In genomic region chr12:57998251-57998650, GRCh38 we compare ENCODE assay signal across 17 cellular contexts. TPM values are rescaled to one million over a fixed set of nuclear protein-coding genes. Genes with fewer than 3 reads are reported as not detected.
DNase-seq lines count a peak whose midpoint lies in the region; ATAC-seq and TF ChIP-seq lines count a peak whose summit lies in the region.
"Had no signal": no experiment of that assay in that cellular context is flagged by ENCODE, and none has a peak within 500 bp of the region (broad histone marks: within the 10 kb centered on the region; RNA-seq: fewer than 3 reads in every experiment).

No MANE protein-coding gene starts in this region.

- H3K4me1 ChIP-seq in BLaER1 = no peaks in the 10 kb centered on the region
- no peaks in the 10 kb centered on the region for H3K4me1 ChIP-seq in neuronal stem cell (ENCODE audit: control insufficient read depth in 2 of 2, insufficient read depth in 1 of 2, low read depth in 1 of 2, low read length in 2 of 2)
- no peaks in the 10 kb centered on the region for H3K4me1 ChIP-seq in gastrocnemius medialis
- H3K4me1 ChIP-seq: A549 had no signal

- H3K4me2 ChIP-seq in BLaER1 (no peak overlapping the region), neuronal stem cell (ENCODE audit: insufficient read depth, low read length, poor library complexity, severe bottlenecking) (no peak overlapping the region)
- H3K4me2 ChIP-seq: A549 had no signal

- no peaks in the 10 kb centered on the region for H3K4me1 Mint-ChIP-seq in natural killer cell treated with Interleukin-12 subunit alpha and Interleukin-12 subunit beta and Interleukin-15 and Interleukin-18, amount 100 ng/mL, for 72 hours (ENCODE audit: low read depth in 2 of 2)
- H3K4me1 Mint-ChIP-seq in natural killer cell = no peaks in the 10 kb centered on the region
- H3K4me1 Mint-ChIP-seq: B cell; CD4-positive, alpha-beta memory T cell; CD4-positive, CD25-positive, alpha-beta regulatory T cell; CD8-positive, alpha-beta memory T cell had no signal

- peak overlapping the region; percentile 11; the same call in 1 of the 2 replicates for H3K4me3 ChIP-seq in BLaER1
- peak overlapping the region in 1 of 2 donors; percentile 38 for H3K4me3 ChIP-seq in neuronal stem cell (ENCODE audit: low read length in 2 of 2)
- no peak overlapping the region for H3K4me3 ChIP-seq in gastrocnemius medialis
- H3K4me3 ChIP-seq: A549 had no signal

- no peaks in the 10 kb centered on the region for H3K79me1 ChIP-seq in neuronal stem cell (ENCODE audit: low read depth, low read length)

- H2BK12ac ChIP-seq in neuronal stem cell (ENCODE audit: low read length) = no peak overlapping the region

- intact Hi-C loops in natural killer cell (cut with micrococcal nuclease) = no loop called here
- intact Hi-C loops in gastrocnemius medialis (cut with DNase I; ENCODE audit: low total_unique reads) = no loop called here

- H3K18ac ChIP-seq in neuronal stem cell (ENCODE audit: low read length) = no peak overlapping the region

- no peak overlapping the region for H4K8ac ChIP-seq in neuronal stem cell (ENCODE audit: low read depth, low read length)

- no peak overlapping the region for H2BK5ac ChIP-seq in neuronal stem cell (ENCODE audit: low read length)

- H3K9ac ChIP-seq in BLaER1 = no peak overlapping the region
- peak overlapping the region; percentile 13 for H3K9ac ChIP-seq in neuronal stem cell (ENCODE audit: low read depth, low read length, poor library complexity)

- H3K27me3 ChIP-seq in BLaER1 (no peaks in the 10 kb centered on the region), neuronal stem cell (ENCODE audit: control insufficient read depth in 3 of 3, insufficient read depth in 3 of 3, low read depth in 1 of 3, low read length in 3 of 3) (peaks cover 0 to 1% (median 0%) of the 10 kb centered on the region in 3 experiments), gastrocnemius medialis (no peaks in the 10 kb centered on the region)

- ATAC-seq in natural killer cell treated with Interleukin-12 subunit alpha and Interleukin-12 subunit beta and Interleukin-15 and Interleukin-18, amount 100 ng/mL, for 72 hours = peak; percentile 48
- ATAC-seq in natural killer cell (no peak), gastrocnemius medialis (no peak)
- ATAC-seq: A549 had no signal

- TF ChIP-seq POLR2A in gastrocnemius medialis (IDR thresholded peaks at IDR 0.05) = no peak

- no peaks in the 10 kb centered on the region for H4K20me1 ChIP-seq in BLaER1

- H3K27me3 Mint-ChIP-seq in natural killer cell treated with Interleukin-12 subunit alpha and Interleukin-12 subunit beta and Interleukin-15 and Interleukin-18, amount 100 ng/mL, for 72 hours = peaks cover 9 to 31% of the 10 kb centered on the region in 2 donors
- H3K27me3 Mint-ChIP-seq in natural killer cell (ENCODE audit: low read depth in 2 of 2) = peaks cover 12 to 34% of the 10 kb centered on the region in 2 donors

- H2BK15ac ChIP-seq in neuronal stem cell (ENCODE audit: low read length) = no peak overlapping the region

- no peak overlapping the region for H3K4ac ChIP-seq in neuronal stem cell (ENCODE audit: low read length)

- H3K23ac ChIP-seq in neuronal stem cell (ENCODE audit: low read depth, low read length, poor library complexity) = no peak overlapping the region

- no peak overlapping the region for H2AK5ac ChIP-seq in neuronal stem cell (ENCODE audit: low read depth, low read length)

- peaks cover 26% of the 10 kb centered on the region for H3K36me3 Mint-ChIP-seq in natural killer cell treated with Interleukin-12 subunit alpha and Interleukin-12 subunit beta and Interleukin-15 and Interleukin-18, amount 100 ng/mL, for 72 hours
- H3K36me3 Mint-ChIP-seq in natural killer cell = peaks cover 22% of the 10 kb centered on the region
- H3K36me3 Mint-ChIP-seq: CD14-positive monocyte had no signal

- H2AFZ ChIP-seq in neuronal stem cell (ENCODE audit: low read length) = no peak overlapping the region

- peaks cover 10% of the 10 kb centered on the region for H3K9me3 Mint-ChIP-seq in natural killer cell treated with Interleukin-12 subunit alpha and Interleukin-12 subunit beta and Interleukin-15 and Interleukin-18, amount 100 ng/mL, for 72 hours
- peaks cover 14 to 22% of the 10 kb centered on the region in 2 donors for H3K9me3 Mint-ChIP-seq in natural killer cell

- H3K9me3 ChIP-seq in BLaER1 (peaks cover 54% of the 10 kb centered on the region), neuronal stem cell (replicated peaks in 1 of 2; ENCODE audit: control insufficient read depth in 2 of 2, insufficient read depth in 1 of 2, low read depth in 1 of 2, low read length in 2 of 2) (peaks cover 11 to 18% of the 10 kb centered on the region in 2 donors), gastrocnemius medialis (peaks cover 0 to 13% (median 3%) of the 10 kb centered on the region in 3 donors)

- TF ChIP-seq CTCF in natural killer cell (IDR thresholded peaks at IDR 0.05) = no peak
- no peak for TF ChIP-seq CTCF in gastrocnemius medialis (IDR thresholded peaks at IDR 0.05 in 4 of 5, conservative IDR thresholded peaks at IDR 0.05 in 1 of 5)

- H3K36me3 ChIP-seq in BLaER1 (0 out of 2 replicates have a peak, but pooled peaks cover 4% of the 10 kb centered on the region), neuronal stem cell (replicated peaks in 1 of 2; ENCODE audit: control insufficient read depth in 2 of 2, insufficient read depth in 2 of 2, low read length in 2 of 2) (no peaks in the 10 kb centered on the region), gastrocnemius medialis (no peaks in the 10 kb centered on the region)

- no peak overlapping the region for H2BK120ac ChIP-seq in neuronal stem cell (ENCODE audit: low read depth, low read length)

- in situ Hi-C loops in gastrocnemius medialis (cut with MboI; ENCODE audit: low sequenced_read_pairs in 4 of 4) = loop anchor here (25.0 kb wide), 2 partner anchors 339 to 1164 kb away; no protein-coding TSS in a partner anchor

- no peak overlapping the region for H3K4me3 Mint-ChIP-seq in natural killer cell treated with Interleukin-12 subunit alpha and Interleukin-12 subunit beta and Interleukin-15 and Interleukin-18, amount 100 ng/mL, for 72 hours
- no peak overlapping the region for H3K4me3 Mint-ChIP-seq in natural killer cell
- H3K4me3 Mint-ChIP-seq: B cell; CD14-positive monocyte; CD4-positive, alpha-beta memory T cell; CD4-positive, CD25-positive, alpha-beta regulatory T cell; CD8-positive, alpha-beta memory T cell had no signal

- H3K27ac Mint-ChIP-seq in natural killer cell treated with Interleukin-12 subunit alpha and Interleukin-12 subunit beta and Interleukin-15 and Interleukin-18, amount 100 ng/mL, for 72 hours = no peak overlapping the region
- H3K27ac Mint-ChIP-seq in natural killer cell = no peak overlapping the region
- H3K27ac Mint-ChIP-seq: B cell; CD14-positive monocyte; CD4-positive, alpha-beta memory T cell; CD4-positive, CD25-positive, alpha-beta regulatory T cell; CD8-positive, alpha-beta memory T cell had no signal

- no peak for DNase-seq in natural killer cell treated with Interleukin-12 subunit alpha and Interleukin-12 subunit beta and Interleukin-15 and Interleukin-18, amount 100 ng/mL, for 72 hours (ENCODE audit: low spot score)
- DNase-seq in natural killer cell (no peak), neuronal stem cell (ENCODE audit: low spot score) (no peak), gastrocnemius medialis (no peak)
- DNase-seq: AML-193; C1 segment of cervical spinal cord; CD4-positive, alpha-beta memory T cell; CD4-positive, CD25-positive, alpha-beta regulatory T cell; CD8-positive, alpha-beta memory T cell; COR-L47; DMS79 treated with DMSO at 0.1 percent for 48 hours; GF-D8 had no signal

- H3K27ac ChIP-seq in BLaER1 (no peak overlapping the region), neuronal stem cell (replicated peaks; ENCODE audit: low read length) (no peak overlapping the region), gastrocnemius medialis (no peak overlapping the region)
- H3K27ac ChIP-seq: 22Rv1, A549 had no signal

- no peak overlapping the region for H4K91ac ChIP-seq in neuronal stem cell (ENCODE audit: low read depth, low read length, poor library complexity)

- no peak overlapping the region for H3K14ac ChIP-seq in neuronal stem cell (ENCODE audit: low read length)

RNA-seq across cellular contexts. Expression of gene ATP23, which starts 56.9 kb away (rescaled TPM):
- 10 to 100 TPM in 1 of 2 donors, 1 to 10 TPM in 1; 5.7 to 12.5 TPM for total RNA-seq in natural killer cell treated with Interleukin-12 subunit alpha and Interleukin-12 subunit beta and Interleukin-15 and Interleukin-18, amount 100 ng/mL, for 72 hours
- 1 to 10 TPM; 4.9 to 8.8 (median 6.3) TPM for total RNA-seq in natural killer cell
- polyA plus RNA-seq in neuronal stem cell (2013, experiment 1 of 2) = 4.0 TPM
- 4.3 TPM for polyA plus RNA-seq in neuronal stem cell (2013, experiment 2 of 2)
- total RNA-seq in gastrocnemius medialis = 10 to 100 TPM in 2 of 4 donors, 1 to 10 TPM in 2; 7.1 to 26.4 (median 10.7) TPM

Comparison
In these comparisons a context has a peak if more than half of its experiments do, and no peak if none do; other contexts are left out.
1. ATAC-seq: peak in natural killer cell treated with Interleukin-12 subunit alpha and Interleukin-12 subunit beta and Interleukin-15 and Interleukin-18, amount 100 ng/mL, for 72 hours (2 of 2); none in natural killer cell (0 of 3) and gastrocnemius medialis (0 of 2).